1 cellular context compared by ENCODE assay signal in the genomic region with DNA sequence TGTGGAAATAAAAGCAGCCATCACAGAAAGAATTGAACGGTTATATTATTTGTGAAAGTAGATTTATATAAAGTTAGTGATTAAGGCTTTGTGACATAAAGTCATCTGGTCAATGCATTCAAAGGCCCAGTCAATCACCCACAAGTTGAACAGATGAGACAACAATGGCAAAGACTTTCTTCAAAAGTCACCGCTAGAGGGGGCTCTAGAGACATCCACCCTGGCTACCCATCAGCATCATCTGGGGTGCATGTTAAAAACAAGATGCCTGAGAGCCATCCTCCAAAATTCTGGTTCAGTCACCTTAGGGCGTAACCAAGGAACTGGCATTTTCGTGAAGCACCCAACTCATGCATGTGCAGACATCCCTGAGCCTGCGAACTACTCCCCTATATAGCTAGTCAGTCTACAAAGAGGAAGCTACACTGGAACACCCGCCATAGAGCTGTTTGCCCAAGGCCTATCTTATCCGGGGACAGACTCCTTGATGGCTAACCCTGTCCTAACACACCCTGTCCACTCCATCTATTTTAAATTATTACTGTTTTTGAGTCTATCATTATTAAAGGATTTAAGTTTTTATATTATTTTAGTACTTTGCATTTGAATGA.
TF ChIP-seq lines count a peak whose summit lies in the region.

No MANE protein-coding gene starts in this region.

TF ChIP-seq in HepG2, 621 proteins besides CTCF, POLR2A, EP300 and RAD21 (continued from another document):
- TF ChIP-seq, protein P1, sequence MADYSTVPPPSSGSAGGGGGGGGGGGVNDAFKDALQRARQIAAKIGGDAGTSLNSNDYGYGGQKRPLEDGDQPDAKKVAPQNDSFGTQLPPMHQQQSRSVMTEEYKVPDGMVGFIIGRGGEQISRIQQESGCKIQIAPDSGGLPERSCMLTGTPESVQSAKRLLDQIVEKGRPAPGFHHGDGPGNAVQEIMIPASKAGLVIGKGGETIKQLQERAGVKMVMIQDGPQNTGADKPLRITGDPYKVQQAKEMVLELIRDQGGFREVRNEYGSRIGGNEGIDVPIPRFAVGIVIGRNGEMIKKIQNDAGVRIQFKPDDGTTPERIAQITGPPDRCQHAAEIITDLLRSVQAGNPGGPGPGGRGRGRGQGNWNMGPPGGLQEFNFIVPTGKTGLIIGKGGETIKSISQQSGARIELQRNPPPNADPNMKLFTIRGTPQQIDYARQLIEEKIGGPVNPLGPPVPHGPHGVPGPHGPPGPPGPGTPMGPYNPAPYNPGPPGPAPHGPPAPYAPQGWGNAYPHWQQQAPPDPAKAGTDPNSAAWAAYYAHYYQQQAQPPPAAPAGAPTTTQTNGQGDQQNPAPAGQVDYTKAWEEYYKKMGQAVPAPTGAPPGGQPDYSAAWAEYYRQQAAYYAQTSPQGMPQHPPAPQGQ (CRISPR knock-in tag; IDR thresholded peaks at IDR 0.05; ENCODE audit: borderline replicate concordance) = no peak
- TF ChIP-seq SMARCC2 (IDR thresholded peaks at IDR 0.05) = no peak
